In the genomic region with DNA sequence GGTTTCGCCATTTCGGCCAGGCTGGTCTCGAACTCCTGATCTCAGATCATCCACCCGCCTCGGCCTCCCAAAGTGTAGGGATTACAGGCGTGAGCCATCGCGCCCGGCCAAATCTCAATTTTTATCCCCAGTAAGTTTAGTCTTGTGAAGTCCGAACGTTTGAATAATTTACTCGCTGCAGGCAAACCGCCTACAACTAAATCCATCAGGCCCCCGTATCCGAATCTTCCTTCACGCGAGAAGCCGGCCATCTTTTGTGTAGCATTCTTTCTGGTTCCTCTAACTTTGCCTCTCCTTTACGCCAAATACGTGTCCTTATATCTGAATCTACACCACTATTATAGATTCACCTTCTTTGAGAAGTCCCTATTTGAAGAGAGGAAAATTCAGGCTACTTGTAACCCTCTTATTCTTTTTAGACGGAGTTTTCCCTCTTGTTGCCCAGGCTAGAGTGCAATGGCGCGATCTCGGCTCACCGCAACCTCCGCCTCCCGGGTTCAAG, we compare ENCODE assay signal across 8 cellular contexts. TPM values are rescaled to one million over a fixed set of nuclear protein-coding genes. Genes with fewer than 3 reads are reported as not detected.
A peak's percentile ranks its signal among the peaks of the same experiment; 100 is the strongest.
DNase-seq lines count a peak whose midpoint lies in the region; ATAC-seq lines count a peak whose summit lies in the region.

No MANE protein-coding gene starts in this region.

- H3K9me3 Mint-ChIP-seq in activated naive CD8-positive, alpha-beta T cell treated with anti-CD3 and anti-CD28 coated beads, Interleukin-2, amount 10 ng/mL, durations not matched to agents 7 days and 5 days = no peaks in the 10 kb centered on the region
- no peaks in the 10 kb centered on the region for H3K9me3 Mint-ChIP-seq in immature natural killer cell
- H3K9me3 Mint-ChIP-seq in stimulated activated memory B cell treated with anti-CD40 and anti-IgM and Interleukin-4, amounts not matched to agents 10 μg/mL and 1 μg/mL and 100 μg/mL, for 72 hours = peaks cover 2% of the 10 kb centered on the region

- no peak for ATAC-seq in activated naive CD8-positive, alpha-beta T cell treated with anti-CD3 and anti-CD28 coated beads, Interleukin-2, amount 10 ng/mL, durations not matched to agents 7 days and 5 days (ENCODE audit: low read depth)
- no peak for ATAC-seq in stimulated activated memory B cell treated with anti-CD40 and anti-IgM and Interleukin-4, amounts not matched to agents 10 μg/mL and 1 μg/mL and 100 μg/mL, for 72 hours
- ATAC-seq in GM18907 (IDR thresholded peaks at IDR 0.05; ENCODE audit: unreplicated experiment) (no peak), GM18517 (IDR thresholded peaks at IDR 0.05; ENCODE audit: unreplicated experiment) (no peak)

- POLR2A ChIA-PET in activated naive CD8-positive, alpha-beta T cell treated with anti-CD3 and anti-CD28 coated beads, Interleukin-2, amount 10 ng/mL, durations not matched to agents 7 days and 5 days (lab: Charles Lee) = interaction anchor here (1.1 kb wide), 1 partner anchor 24 kb away, joined by 3 read pairs; no protein-coding TSS in a partner anchor

- peak overlapping the region; percentile 95 for H3K27ac Mint-ChIP-seq in activated naive CD8-positive, alpha-beta T cell treated with anti-CD3 and anti-CD28 coated beads, Interleukin-2, amount 10 ng/mL, durations not matched to agents 7 days and 5 days
- H3K27ac Mint-ChIP-seq in immature natural killer cell = peak overlapping the region; percentile 95 to 98 (median 96)
- H3K27ac Mint-ChIP-seq in stimulated activated memory B cell treated with anti-CD40 and anti-IgM and Interleukin-4, amounts not matched to agents 10 μg/mL and 1 μg/mL and 100 μg/mL, for 72 hours = peak overlapping the region; percentile 100

- H3K4me1 Mint-ChIP-seq in activated naive CD8-positive, alpha-beta T cell treated with anti-CD3 and anti-CD28 coated beads, Interleukin-2, amount 10 ng/mL, durations not matched to agents 7 days and 5 days = peaks cover 26% of the 10 kb centered on the region
- peaks cover 43 to 44% of the 10 kb centered on the region in 2 donors for H3K4me1 Mint-ChIP-seq in immature natural killer cell
- peaks cover 31% of the 10 kb centered on the region for H3K4me1 Mint-ChIP-seq in stimulated activated memory B cell treated with anti-CD40 and anti-IgM and Interleukin-4, amounts not matched to agents 10 μg/mL and 1 μg/mL and 100 μg/mL, for 72 hours

- no peaks in the 10 kb centered on the region for H3K27me3 Mint-ChIP-seq in activated naive CD8-positive, alpha-beta T cell treated with anti-CD3 and anti-CD28 coated beads, Interleukin-2, amount 10 ng/mL, durations not matched to agents 7 days and 5 days
- H3K27me3 Mint-ChIP-seq in immature natural killer cell (ENCODE audit: low read depth in 3 of 3) = peaks cover 2 to 10% (median 6%) of the 10 kb centered on the region in 3 donors
- no peaks in the 10 kb centered on the region for H3K27me3 Mint-ChIP-seq in stimulated activated memory B cell treated with anti-CD40 and anti-IgM and Interleukin-4, amounts not matched to agents 10 μg/mL and 1 μg/mL and 100 μg/mL, for 72 hours

- peak overlapping the region; percentile 93 for H3K4me3 Mint-ChIP-seq in activated naive CD8-positive, alpha-beta T cell treated with anti-CD3 and anti-CD28 coated beads, Interleukin-2, amount 10 ng/mL, durations not matched to agents 7 days and 5 days
- peak overlapping the region; percentile 90 to 95 (median 91) for H3K4me3 Mint-ChIP-seq in immature natural killer cell
- peak overlapping the region; percentile 99 for H3K4me3 Mint-ChIP-seq in stimulated activated memory B cell treated with anti-CD40 and anti-IgM and Interleukin-4, amounts not matched to agents 10 μg/mL and 1 μg/mL and 100 μg/mL, for 72 hours

- peaks cover 16% of the 10 kb centered on the region for H3K36me3 Mint-ChIP-seq in activated naive CD8-positive, alpha-beta T cell treated with anti-CD3 and anti-CD28 coated beads, Interleukin-2, amount 10 ng/mL, durations not matched to agents 7 days and 5 days
- peaks cover 6 to 13% (median 10%) of the 10 kb centered on the region in 3 donors for H3K36me3 Mint-ChIP-seq in immature natural killer cell
- H3K36me3 Mint-ChIP-seq in stimulated activated memory B cell treated with anti-CD40 and anti-IgM and Interleukin-4, amounts not matched to agents 10 μg/mL and 1 μg/mL and 100 μg/mL, for 72 hours = peaks cover 37% of the 10 kb centered on the region

- peak; percentile 4 for DNase-seq in COR-L47 (lab: John Stamatoyannopoulos, UW)
- peak; percentile 31 for DNase-seq in LoVo (ENCODE audit: low spot score)
- DNase-seq in activated naive CD8-positive, alpha-beta T cell treated with anti-CD3 and anti-CD28 coated beads, Interleukin-2, amount 10 ng/mL, durations not matched to agents 7 days and 5 days = no peak
- peak in 2 of 3 donors; percentile 6 to 26 for DNase-seq in immature natural killer cell
- DNase-seq in AML-193 (lab: John Stamatoyannopoulos, UW) = no peak

RNA-seq across cellular contexts. Expression of gene EIF3L, which starts 0.6 kb away (rescaled TPM):
- total RNA-seq in activated naive CD8-positive, alpha-beta T cell treated with anti-CD3 and anti-CD28 coated beads, Interleukin-2, amount 10 ng/mL, durations not matched to agents 7 days and 5 days = 100 to 1,000 TPM; 328 to 368 TPM
- 100 to 1,000 TPM; 167 to 215 (median 185) TPM for polyA plus RNA-seq in immature natural killer cell

RNA-seq across cellular contexts. Expression of gene ANKRD54, which starts 4.5 kb away (rescaled TPM):
- total RNA-seq in activated naive CD8-positive, alpha-beta T cell treated with anti-CD3 and anti-CD28 coated beads, Interleukin-2, amount 10 ng/mL, durations not matched to agents 7 days and 5 days = 10 to 100 TPM; 22.2 to 23.3 TPM
- 10 to 100 TPM in 2 of 3 donors, 1 to 10 TPM in 1; 6.2 to 15.8 (median 12.4) TPM for polyA plus RNA-seq in immature natural killer cell

RNA-seq across cellular contexts. Expression of gene GALR3, which starts 25.5 kb away (rescaled TPM):
- not detected for total RNA-seq in activated naive CD8-positive, alpha-beta T cell treated with anti-CD3 and anti-CD28 coated beads, Interleukin-2, amount 10 ng/mL, durations not matched to agents 7 days and 5 days
- polyA plus RNA-seq in immature natural killer cell = not detected

RNA-seq across cellular contexts. Expression of gene GCAT, which starts 40.9 kb away (rescaled TPM):
- 10 to 100 TPM in 1 of 2 experiments, 1 to 10 TPM in 1; 9.8 to 10.1 TPM for total RNA-seq in activated naive CD8-positive, alpha-beta T cell treated with anti-CD3 and anti-CD28 coated beads, Interleukin-2, amount 10 ng/mL, durations not matched to agents 7 days and 5 days
- under 1 TPM in 2 of 3 donors, not detected in 1; 0.64 to 0.71 TPM for polyA plus RNA-seq in immature natural killer cell

RNA-seq across cellular contexts. Expression of gene MICALL1, which starts 57.5 kb away (rescaled TPM):
- total RNA-seq in activated naive CD8-positive, alpha-beta T cell treated with anti-CD3 and anti-CD28 coated beads, Interleukin-2, amount 10 ng/mL, durations not matched to agents 7 days and 5 days = 10 to 100 TPM; 27.9 to 31.3 TPM
- polyA plus RNA-seq in immature natural killer cell = 1 to 10 TPM; 1.3 to 5.8 (median 2.1) TPM

Comparison
In these comparisons a context has a peak if more than half of its experiments do, and no peak if none do; other contexts are left out.
1. DNase-seq: peak in COR-L47 (single experiment), LoVo (single experiment) and immature natural killer cell (2 of 3); none in activated naive CD8-positive, alpha-beta T cell treated with anti-CD3 and anti-CD28 coated beads, Interleukin-2, amount 10 ng/mL, durations not matched to agents 7 days and 5 days (single experiment) and AML-193 (0 of 2).
2. Peak in every context shown above with its lines, with median percentiles within 50 percentile points of each other: H3K27ac Mint-ChIP-seq and H3K4me3 Mint-ChIP-seq.